In genomic region chr16:85449195-85449884, GRCh38 we compare ENCODE assay signal across 15 cellular contexts.
DNase-seq lines count a peak whose midpoint lies in the region; ATAC-seq, FAIRE-seq and TF ChIP-seq lines count a peak whose summit lies in the region.
"Had no signal": no experiment of that assay in that cellular context is flagged by ENCODE, and none has a peak within 500 bp of the region (broad histone marks: within the 10 kb centered on the region; RNA-seq: fewer than 3 reads in every experiment).

No MANE protein-coding gene starts in this region.

- TF ChIP-seq RAD21 in HepG2 (CRISPR knock-in tag; IDR thresholded peaks at IDR 0.05) = no peak; the same call in 1 of the 2 replicates

- peaks cover 3% of the 10 kb centered on the region; the same call in 1 of the 2 replicates for H3F3A ChIP-seq in SU-DHL-6 (ENCODE audit: insufficient read depth)

- H3K27me3 Mint-ChIP-seq in activated naive CD4-positive, alpha-beta T cell treated with anti-CD3 and anti-CD28 coated beads for 36 hours (ENCODE audit: low read depth) = no peaks in the 10 kb centered on the region
- H3K27me3 Mint-ChIP-seq in activated naive CD4-positive, alpha-beta T cell treated with anti-CD3 and anti-CD28 coated beads, Interleukin-2, amount 10 ng/mL, durations not matched to agents 7 days and 5 days = peaks cover 61% of the 10 kb centered on the region
- H3K27me3 Mint-ChIP-seq in Calu3 (ENCODE audit: unreplicated experiment) = peaks cover 99% of the 10 kb centered on the region
- H3K27me3 Mint-ChIP-seq: activated CD4-positive, alpha-beta T cell treated with anti-CD3 and anti-CD28 coated beads for 36 hours had no signal

- DNase-seq in activated naive CD4-positive, alpha-beta T cell treated with anti-CD3 and anti-CD28 coated beads for 36 hours = peak; percentile 10
- no peak for DNase-seq in activated naive CD4-positive, alpha-beta T cell treated with anti-CD3 and anti-CD28 coated beads, Interleukin-2, amount 10 ng/mL, durations not matched to agents 7 days and 5 days
- DNase-seq in HepG2 (ENCODE audit: low spot score) (peak; percentile 61), stomach (peak; percentile 63), testis (no peak), Calu3 (no peak)
- DNase-seq: cerebellar nuclear complex, SIG-M5 had no signal

- peaks cover 42% of the 10 kb centered on the region for H3K4me1 Mint-ChIP-seq in activated naive CD4-positive, alpha-beta T cell treated with anti-CD3 and anti-CD28 coated beads for 36 hours (ENCODE audit: low read depth)
- H3K4me1 Mint-ChIP-seq in activated naive CD4-positive, alpha-beta T cell treated with anti-CD3 and anti-CD28 coated beads, Interleukin-2, amount 10 ng/mL, durations not matched to agents 7 days and 5 days = peaks cover 24% of the 10 kb centered on the region
- H3K4me1 Mint-ChIP-seq in Calu3 (ENCODE audit: low read depth, unreplicated experiment) = no peaks in the 10 kb centered on the region

- peaks cover 55% of the 10 kb centered on the region for H3K4me1 ChIP-seq in HepG2 (ENCODE audit: insufficient read depth, low read length)
- peaks cover 66 to 76% (median 71%) of the 10 kb centered on the region in 4 donors for H3K4me1 ChIP-seq in stomach
- peaks cover 30% of the 10 kb centered on the region for H3K4me1 ChIP-seq in testis

- no peaks in the 10 kb centered on the region for H3K79me2 ChIP-seq in SU-DHL-6 (ENCODE audit: insufficient read depth, low read length)
- no peaks in the 10 kb centered on the region for H3K79me2 ChIP-seq in HepG2 (ENCODE audit: insufficient read depth, low read length)

- no peak overlapping the region for H3K4me3 Mint-ChIP-seq in activated naive CD4-positive, alpha-beta T cell treated with anti-CD3 and anti-CD28 coated beads for 36 hours
- no peak overlapping the region for H3K4me3 Mint-ChIP-seq in activated naive CD4-positive, alpha-beta T cell treated with anti-CD3 and anti-CD28 coated beads, Interleukin-2, amount 10 ng/mL, durations not matched to agents 7 days and 5 days
- H3K4me3 Mint-ChIP-seq in Calu3 (ENCODE audit: low read depth, unreplicated experiment) = no peak overlapping the region
- H3K4me3 Mint-ChIP-seq: activated CD4-positive, alpha-beta T cell treated with anti-CD3 and anti-CD28 coated beads for 36 hours had no signal

- H3K9me3 Mint-ChIP-seq in activated naive CD4-positive, alpha-beta T cell treated with anti-CD3 and anti-CD28 coated beads for 36 hours = no peaks in the 10 kb centered on the region
- no peaks in the 10 kb centered on the region for H3K9me3 Mint-ChIP-seq in activated naive CD4-positive, alpha-beta T cell treated with anti-CD3 and anti-CD28 coated beads, Interleukin-2, amount 10 ng/mL, durations not matched to agents 7 days and 5 days
- no peaks in the 10 kb centered on the region for H3K9me3 Mint-ChIP-seq in Calu3 (ENCODE audit: low read depth, unreplicated experiment)
- H3K9me3 Mint-ChIP-seq: activated T-helper 2 cell treated with anti-CD3 and anti-CD28 coated beads, Interferon-gamma antibody, Interleukin-2, Interleukin-4, amounts not matched to agents 10 μg/mL and 5 μg/mL and 100 μg/mL, durations not matched to agents 14 hours and 24 hours and 36 hours had no signal

- no peak overlapping the region for H3K9ac ChIP-seq in SU-DHL-6 (ENCODE audit: low read length)
- H3K9ac ChIP-seq in HepG2 (ENCODE audit: insufficient read depth, low read depth, low read length) = no peak overlapping the region; the same call in 1 of the 2 replicates

- POLR2A ChIA-PET in HepG2 (lab: Yijun Ruan, JAX) = interaction anchor here (1.0 to 2.0 kb wide), 9 partner anchors 12 to 114 kb away, joined by 3 to 11 read pairs (median 4); no protein-coding TSS in a partner anchor

- H3K27ac ChIP-seq in SU-DHL-6 (ENCODE audit: low read depth, low read length) = peak overlapping the region; percentile 42
- H3K27ac ChIP-seq in HepG2 (ENCODE audit: extremely low read length, insufficient read depth, low read length) = peak overlapping the region; percentile 68
- peak overlapping the region; percentile 76 to 82 (median 79) for H3K27ac ChIP-seq in stomach
- H3K27ac ChIP-seq in testis = no peak overlapping the region
- H3K27ac ChIP-seq: right atrium auricular region had no signal

- H3K4me2 ChIP-seq in SU-DHL-6 (ENCODE audit: low read depth, low read length, poor library complexity, severe bottlenecking) (peak overlapping the region; percentile 28), HepG2 (ENCODE audit: low read depth, low read length) (peak overlapping the region; percentile 85)

- CTCF ChIA-PET in activated naive CD4-positive, alpha-beta T cell treated with anti-CD3 and anti-CD28 coated beads for 36 hours (lab: Charles Lee) = interaction anchor here (1.9 to 3.6 kb wide), 2 partner anchors 161 to 166 kb away, joined by 6 to 16 read pairs; no protein-coding TSS in a partner anchor
- CTCF ChIA-PET in activated naive CD4-positive, alpha-beta T cell treated with anti-CD3 and anti-CD28 coated beads, Interleukin-2, amount 10 ng/mL, durations not matched to agents 7 days and 5 days (lab: Charles Lee) = interaction anchor here (1.0 kb wide), 1 partner anchor 28 kb away, joined by 3 read pairs; no protein-coding TSS in a partner anchor
- CTCF ChIA-PET in HepG2 (lab: Yijun Ruan, JAX; ENCODE audit: low intra/inter-chr PET ratio, low total read pairs) = no interaction called here
- CTCF ChIA-PET in Calu3 (lab: Charles Lee) = interaction anchor here (1.4 to 2.2 kb wide), 2 partner anchors 12 to 41 kb away, joined by 3 to 7 read pairs; no protein-coding TSS in a partner anchor

- H3K36me3 ChIP-seq in SU-DHL-6 (ENCODE audit: low read length) (no peaks in the 10 kb centered on the region), HepG2 (replicated peaks in 1 of 2; ENCODE audit: control insufficient read depth in 1 of 2, insufficient read depth in 2 of 2, low read length in 2 of 2) (no peaks in the 10 kb centered on the region), stomach (no peaks in the 10 kb centered on the region), testis (ENCODE audit: low read depth, missing control alignments) (no peaks in the 10 kb centered on the region)
- H3K36me3 ChIP-seq: right atrium auricular region had no signal

- WGBS in HepG2 (ENCODE audit: low lambda C conversion rate) = 8% methylated on average over 20 of the region's 20 CpGs
- WGBS in stomach, 5 donors = 42 to 64% (median 52%) methylated on average over 16 to 20 of the region's 20 CpGs
- 84 to 100% methylated on average over 8 to 20 of the region's 20 CpGs for WGBS in testis, 2 donors

- no peak overlapping the region for H3K27ac Mint-ChIP-seq in activated naive CD4-positive, alpha-beta T cell treated with anti-CD3 and anti-CD28 coated beads for 36 hours
- no peak overlapping the region for H3K27ac Mint-ChIP-seq in activated naive CD4-positive, alpha-beta T cell treated with anti-CD3 and anti-CD28 coated beads, Interleukin-2, amount 10 ng/mL, durations not matched to agents 7 days and 5 days
- H3K27ac Mint-ChIP-seq in Calu3 (ENCODE audit: unreplicated experiment) = no peak overlapping the region
- H3K27ac Mint-ChIP-seq: activated T-helper 2 cell treated with anti-CD3 and anti-CD28 coated beads, Interferon-gamma antibody, Interleukin-2, Interleukin-4, amounts not matched to agents 10 μg/mL and 5 μg/mL and 100 μg/mL, durations not matched to agents 14 hours and 24 hours and 36 hours had no signal

- H2AFZ ChIP-seq in SU-DHL-6 (ENCODE audit: low read depth, low read length, severe bottlenecking) (no peak overlapping the region), HepG2 (ENCODE audit: low read length) (no peak overlapping the region)

- FAIRE-seq in HepG2 (lab: Jason Lieb, UNC) = no peak
- FAIRE-seq: G401.6, GM18507 had no signal

- ATAC-seq in HepG2 (peak; percentile 51), HG03159 (IDR thresholded peaks at IDR 0.05; ENCODE audit: unreplicated experiment) (no peak)

- no peak for TF ChIP-seq EP300 in HepG2 (IDR thresholded peaks at IDR 0.05; ENCODE audit: low read depth in 2 of 2, low read length in 2 of 2)
- no peak for TF ChIP-seq EP300 in HepG2 (CRISPR knock-in tag; IDR thresholded peaks at IDR 0.05; ENCODE audit: borderline replicate concordance)
- no peak for TF ChIP-seq EP300 in stomach (IDR thresholded peaks at IDR 0.05)

- no peaks in the 10 kb centered on the region for H4K20me1 ChIP-seq in SU-DHL-6 (ENCODE audit: low read depth, low read length)
- peaks cover 9% of the 10 kb centered on the region; the same call in 1 of the 2 replicates for H4K20me1 ChIP-seq in HepG2 (ENCODE audit: insufficient read depth, low read length)

- TF ChIP-seq POLR2A in HepG2 (IDR thresholded peaks at IDR 0.05; ENCODE audit: insufficient read depth in 1 of 2, low read depth in 2 of 2, low read length in 2 of 2) (no peak), stomach (IDR thresholded peaks at IDR 0.05) (no peak), testis (IDR thresholded peaks at IDR 0.05) (no peak)

- H3K4me3 ChIP-seq in SU-DHL-6 (ENCODE audit: insufficient read depth, low read length, poor library complexity, severe bottlenecking) = no peak overlapping the region
- peak overlapping the region; percentile 0 to 59 (median 21); a peak in 3 of 6 replicates for H3K4me3 ChIP-seq in HepG2 (replicated peaks in 1 of 3; ENCODE audit: insufficient read depth in 1 of 3, low read depth in 2 of 3, low read length in 3 of 3)
- H3K4me3 ChIP-seq in stomach = no peak overlapping the region
- H3K4me3 ChIP-seq in testis = no peak overlapping the region
- H3K4me3 ChIP-seq: right atrium auricular region had no signal

- H3K27me3 ChIP-seq in SU-DHL-6 (ENCODE audit: low read length) (no peaks in the 10 kb centered on the region), HepG2 (ENCODE audit: control insufficient read depth in 1 of 2, insufficient read depth in 2 of 2, low read length in 2 of 2) (peaks cover 5 to 61% of the 10 kb centered on the region in 2 experiments), stomach (no peaks in the 10 kb centered on the region), testis (no peaks in the 10 kb centered on the region)
- H3K27me3 ChIP-seq: right atrium auricular region had no signal

- H3K9me3 ChIP-seq in SU-DHL-6 (ENCODE audit: insufficient read depth, low read length) (no peaks in the 10 kb centered on the region), HepG2 (ENCODE audit: low read length) (no peaks in the 10 kb centered on the region), stomach (no peaks in the 10 kb centered on the region), testis (no peaks in the 10 kb centered on the region)
- H3K9me3 ChIP-seq: right atrium auricular region had no signal

- in situ Hi-C loops in HepG2 (cut with HindIII; ENCODE audit: extremely low pct_ligation_motif_present, low pct_unique_long_range_greater_than_20kb) = no loop called here

- no TSS peak for BruUV-seq in HepG2 (replicated peaks; lab: Mats Ljungman, UMichigan)
- BruUV-seq in Calu3 (replicated peaks; lab: Mats Ljungman, UMichigan) = no TSS peak

- intact Hi-C loops in activated naive CD4-positive, alpha-beta T cell treated with anti-CD3 and anti-CD28 coated beads for 36 hours (cut with micrococcal nuclease) = no loop called here
- intact Hi-C loops in HepG2 (cut with micrococcal nuclease; ENCODE audit: unreplicated experiment) = loop anchor here (1.0 to 5.0 kb wide), 4 partner anchors 17 to 161 kb away; no protein-coding TSS in a partner anchor
- intact Hi-C loops in stomach (cut with DNase I; ENCODE audit: low total_unique reads) = no loop called here
- intact Hi-C loops in testis (cut with DNase I; ENCODE audit: low total_unique reads) = no loop called here
- intact Hi-C loops in Calu3 (cut with micrococcal nuclease; ENCODE audit: unreplicated experiment) = no loop called here

- no peaks in the 10 kb centered on the region for H3K9me2 ChIP-seq in SU-DHL-6 (replicated peaks; ENCODE audit: insufficient read depth, low read length)

- no peaks in the 10 kb centered on the region for H3K36me3 Mint-ChIP-seq in activated naive CD4-positive, alpha-beta T cell treated with anti-CD3 and anti-CD28 coated beads for 36 hours (ENCODE audit: low read depth)
- no peaks in the 10 kb centered on the region for H3K36me3 Mint-ChIP-seq in activated naive CD4-positive, alpha-beta T cell treated with anti-CD3 and anti-CD28 coated beads, Interleukin-2, amount 10 ng/mL, durations not matched to agents 7 days and 5 days
- H3K36me3 Mint-ChIP-seq in Calu3 (ENCODE audit: insufficient read depth, unreplicated experiment) = no peaks in the 10 kb centered on the region

- TF ChIP-seq CTCF in SU-DHL-6 (IDR thresholded peaks at IDR 0.05; ENCODE audit: insufficient read depth, low read length, poor library complexity, severe bottlenecking) = no peak
- TF ChIP-seq CTCF in HepG2 (CRISPR knock-in tag; IDR thresholded peaks at IDR 0.05) = 0 out of 2 replicates have a peak, but pooled peaks have one; percentile 7
- TF ChIP-seq CTCF in stomach (IDR thresholded peaks at IDR 0.05) = no peak
- no peak for TF ChIP-seq CTCF in testis (IDR thresholded peaks at IDR 0.05)
- TF ChIP-seq CTCF in Calu3 (IDR thresholded peaks at IDR 0.05; ENCODE audit: unreplicated experiment) = no peak

Comparison
In these comparisons a context has a peak if more than half of its experiments do, and no peak if none do; other contexts are left out.
1. DNase-seq: peak in activated naive CD4-positive, alpha-beta T cell treated with anti-CD3 and anti-CD28 coated beads for 36 hours (single experiment), HepG2 (single experiment) and stomach (single experiment); none in activated naive CD4-positive, alpha-beta T cell treated with anti-CD3 and anti-CD28 coated beads, Interleukin-2, amount 10 ng/mL, durations not matched to agents 7 days and 5 days (single experiment), testis (single experiment) and Calu3 (single experiment).
2. H3K27ac ChIP-seq: peak in SU-DHL-6 (single experiment), HepG2 (single experiment) and stomach (5 of 5); none in testis (0 of 2).
3. H3K4me3 ChIP-seq: peak in HepG2 (3 of 3); none in SU-DHL-6 (single experiment), stomach (0 of 4) and testis (0 of 2).